ENCODE assay signal across 29 cellular contexts in genomic region chr22:25146311-25146710, GRCh38. TPM values are rescaled to one million over a fixed set of nuclear protein-coding genes. Genes with fewer than 3 reads are reported as not detected.
"Had no signal": no experiment of that assay in that cellular context is flagged by ENCODE, and none has a peak within 500 bp of the region (broad histone marks: within the 10 kb centered on the region; RNA-seq: fewer than 3 reads in every experiment).

No MANE protein-coding gene starts in this region.

- H3K4me3 Mint-ChIP-seq: activated B cell treated with CpG ODN at 0.5 μM for 24 hours; activated CD4-positive, alpha-beta T cell treated with anti-CD3 and anti-CD28 coated beads for 36 hours; activated naive CD8-positive, alpha-beta T cell; activated T-cell treated with anti-CD3 and anti-CD28 coated beads, Interleukin-2, amount 50 U/mL, for 4 hours; nephron; stimulated activated memory B cell treated with anti-CD40 and anti-IgM and Interleukin-4, amounts not matched to agents 10 μg/mL and 1 μg/mL and 100 μg/mL, for 72 hours; T-helper 17 cell had no signal

- H3K4me1 Mint-ChIP-seq: activated B cell treated with CpG ODN at 0.5 μM for 24 hours; activated CD4-positive, alpha-beta T cell treated with anti-CD3 and anti-CD28 coated beads for 36 hours; stimulated activated memory B cell treated with anti-CD40 and anti-IgM and Interleukin-4, amounts not matched to agents 10 μg/mL and 1 μg/mL and 100 μg/mL, for 72 hours had no signal

- H3K9me3 ChIP-seq: adrenal gland, heart left ventricle, pancreas, sigmoid colon, stomach, vagina had no signal

- H3K36me3 Mint-ChIP-seq: activated naive CD8-positive, alpha-beta T cell; stimulated activated memory B cell treated with anti-CD40 and anti-IgM and Interleukin-4, amounts not matched to agents 10 μg/mL and 1 μg/mL and 100 μg/mL, for 72 hours had no signal

- ATAC-seq: activated CD4-positive, alpha-beta T cell treated with anti-CD3 and anti-CD28 coated beads for 36 hours; activated T-cell treated with anti-CD3 and anti-CD28 coated beads, Interleukin-2, amount 50 U/mL, for 4 hours; heart left ventricle; left colon; stimulated activated memory B cell treated with anti-CD40 and anti-IgM and Interleukin-4, amounts not matched to agents 10 μg/mL and 1 μg/mL and 100 μg/mL, for 72 hours; T-helper 17 cell had no signal

- H3K27me3 Mint-ChIP-seq: activated CD4-positive, alpha-beta T cell treated with anti-CD3 and anti-CD28 coated beads for 36 hours; activated naive CD8-positive, alpha-beta T cell; T-helper 17 cell had no signal

- DNase-seq: activated B cell treated with CpG ODN at 0.5 μM for 24 hours; activated CD4-positive, alpha-beta T cell treated with anti-CD3 and anti-CD28 coated beads for 36 hours; activated CD4-positive, alpha-beta T cell treated with anti-CD3 and anti-CD28 coated beads, Interleukin-2, amount 50 U/mL, for 4 hours; activated CD8-positive, alpha-beta memory T cell treated with anti-CD3 and anti-CD28 coated beads, Interleukin-2, amount 50 U/mL, for 48 hours; activated naive CD4-positive, alpha-beta T cell; activated T-cell treated with anti-CD3 and anti-CD28 coated beads, Interleukin-2, amount 50 U/mL, for 4 hours; adrenal gland; effector CD4-positive, alpha-beta T cell; heart left ventricle; islet precursor cell; left colon; mesenchymal stem cell; pancreas; sigmoid colon; stimulated activated CD4-positive, alpha-beta T cell treated with anti-CD3 and anti-CD28 coated beads, Interleukin-15, amount 100 ng/mL, for 24 hours; stomach; T-helper 17 cell; trophoblast cell had no signal

- H3K27ac Mint-ChIP-seq: activated B cell treated with CpG ODN at 0.5 μM for 24 hours; activated CD4-positive, alpha-beta T cell treated with anti-CD3 and anti-CD28 coated beads for 36 hours; activated naive CD8-positive, alpha-beta T cell; activated T-helper 2 cell treated with anti-CD3 and anti-CD28 coated beads, Interferon-gamma antibody, Interleukin-2, Interleukin-4, amounts not matched to agents 10 μg/mL and 5 μg/mL and 100 μg/mL, durations not matched to agents 14 hours and 24 hours and 36 hours; nephron; stimulated activated memory B cell treated with anti-CD40 and anti-IgM and Interleukin-4, amounts not matched to agents 10 μg/mL and 1 μg/mL and 100 μg/mL, for 72 hours; T-helper 17 cell had no signal

- H3K4me2 ChIP-seq: smooth muscle cell had no signal

- FAIRE-seq: astrocyte, pancreas had no signal

- H3K36me3 ChIP-seq: adrenal gland, heart left ventricle, pancreas, sigmoid colon, stomach, vagina had no signal

- H3K27me3 ChIP-seq: adrenal gland, heart left ventricle, pancreas, sigmoid colon, stomach, vagina had no signal

- H3K9me3 Mint-ChIP-seq: activated B cell treated with CpG ODN at 0.5 μM for 24 hours; activated T-cell treated with anti-CD3 and anti-CD28 coated beads, Interleukin-2, amount 50 U/mL, for 4 hours; activated T-helper 2 cell treated with anti-CD3 and anti-CD28 coated beads, Interferon-gamma antibody, Interleukin-2, Interleukin-4, amounts not matched to agents 10 μg/mL and 5 μg/mL and 100 μg/mL, durations not matched to agents 14 hours and 24 hours and 36 hours; nephron; stimulated activated memory B cell treated with anti-CD40 and anti-IgM and Interleukin-4, amounts not matched to agents 10 μg/mL and 1 μg/mL and 100 μg/mL, for 72 hours had no signal

- H3K27ac ChIP-seq: adrenal gland, coronary artery, heart left ventricle, sigmoid colon, vagina had no signal

- H3K4me3 ChIP-seq: adrenal gland, coronary artery, heart left ventricle, pancreas, sigmoid colon, smooth muscle cell, stomach, vagina had no signal

RNA-seq across cellular contexts. Expression of gene CRYBB3, which starts 53.3 kb away (rescaled TPM):
- total RNA-seq: activated B cell treated with CpG ODN at 0.5 μM for 24 hours, mononuclear cell, myocyte, sigmoid colon, smooth muscle cell, stomach, T-helper 17 cell, temporal lobe, vagina had no signal
- polyA plus RNA-seq: heart left ventricle, smooth muscle cell had no signal
